8 cellular contexts compared by ENCODE assay signal in genomic region chr5:177390363-177391300, GRCh38. TPM values are rescaled to one million over a fixed set of nuclear protein-coding genes. Genes with fewer than 3 reads are reported as not detected.
DNase-seq lines count a peak whose midpoint lies in the region; ATAC-seq and TF ChIP-seq lines count a peak whose summit lies in the region.

No MANE protein-coding gene starts in this region.

- ATAC-seq in SK-N-SH treated with all-trans-retinoic acid at 6 μM for 48 hours, result peak; percentile 96
- ATAC-seq in Right ventricle myocardium inferior, result peak; percentile 83

- intact Hi-C loops in Right ventricle myocardium inferior (cut with DNase I), result loop anchor here (1.0 kb wide), 2 partner anchors 64 to 110 kb away; no protein-coding TSS in a partner anchor
- intact Hi-C loops in prostate gland (cut with DNase I), result loop anchor here (2.0 to 5.0 kb wide), 2 partner anchors 64 to 112 kb away; no protein-coding TSS in a partner anchor
- intact Hi-C loops in uterus (cut with DNase I; ENCODE audit: low total_unique reads), result no loop called here

- H3K4me1 ChIP-seq in prostate gland (replicated peaks) (no peaks in the 10 kb centered on the region), uterus (no peaks in the 10 kb centered on the region)

- DNase-seq in DMS153 (lab: John Stamatoyannopoulos, UW) (peak; percentile 58), H4 (ENCODE audit: low spot score) (peak; percentile 93), NB4 (ENCODE audit: low read depth) (peak; percentile 86), Right ventricle myocardium inferior (ENCODE audit: missing footprints) (peak; percentile 79), prostate gland (ENCODE audit: low spot score) (peak; percentile 82), uterus (peak; percentile 80 to 81)
- peak; percentile 85 for DNase-seq in activated naive CD4-positive, alpha-beta T cell treated with anti-CD3 and anti-CD28 coated beads, Interleukin-2, amount 50 U/mL, for 16 hours

- no peak for TF ChIP-seq POLR2A in NB4 (IDR thresholded peaks at IDR 0.05; ENCODE audit: extremely low read depth, insufficient read length)
- no peak for TF ChIP-seq POLR2A in prostate gland (IDR thresholded peaks at IDR 0.05)
- no peak for TF ChIP-seq POLR2A in uterus (IDR thresholded peaks at IDR 0.05)

- WGBS in prostate gland, result 22% methylated on average over 13 of the region's 13 CpGs

- TF ChIP-seq CTCF in NB4 (IDR thresholded peaks at IDR 0.05; ENCODE audit: low read depth, low read length) (peak; percentile 90), prostate gland (IDR thresholded peaks at IDR 0.05) (peak; percentile 96 to 99 (median 97)), uterus (IDR thresholded peaks at IDR 0.05) (peak; percentile 95 to 97 (median 96))

- H3K9me3 ChIP-seq in prostate gland, result no peaks in the 10 kb centered on the region
- H3K9me3 ChIP-seq in uterus, result no peaks in the 10 kb centered on the region

- no peaks in the 10 kb centered on the region for H3K27me3 ChIP-seq in prostate gland (replicated peaks; ENCODE audit: insufficient read depth)
- H3K27me3 ChIP-seq in uterus, result no peaks in the 10 kb centered on the region

- H3K36me3 ChIP-seq in prostate gland (no peaks in the 10 kb centered on the region), uterus (no peaks in the 10 kb centered on the region)

- H3K4me3 ChIP-seq in NB4 (ENCODE audit: low read depth, low read length) (no peak overlapping the region), prostate gland (no peak overlapping the region), uterus (no peak overlapping the region)

- H3K27ac ChIP-seq in prostate gland (peak overlapping the region; percentile 58 to 64), uterus (no peak overlapping the region)

TF ChIP-seq in SK-N-SH treated with all-trans-retinoic acid at 6 μM for 48 hours, 23 proteins besides CTCF, POLR2A, EP300 and RAD21:
- TF ChIP-seq ZNF70 (CRISPR knock-in tag; IDR thresholded peaks at IDR 0.05) (peak; percentile 79), BACH2 (CRISPR knock-in tag; IDR thresholded peaks at IDR 0.05; ENCODE audit: borderline replicate concordance) (no peak), ISL1 (CRISPR knock-in tag; IDR thresholded peaks at IDR 0.05) (no peak), CSRNP3 (CRISPR knock-in tag; IDR thresholded peaks at IDR 0.05) (no peak), CSDC2 (CRISPR knock-in tag; IDR thresholded peaks at IDR 0.05) (no peak), OSR1 (CRISPR knock-in tag; IDR thresholded peaks at IDR 0.05) (no peak), SNAI2 (CRISPR knock-in tag; IDR thresholded peaks at IDR 0.05) (no peak)

RNA-seq across cellular contexts. Expression of gene SLC34A1, which starts 6.4 kb away (rescaled TPM):
- not detected in 2 replicates for total RNA-seq in H4 (2014; rRNA removed; shearing (Covaris generic))
- not detected for total RNA-seq in Right ventricle myocardium inferior
- not detected for total RNA-seq in prostate gland
- not detected for total RNA-seq in uterus

RNA-seq across cellular contexts. Expression of gene PFN3, which starts 9.8 kb away (rescaled TPM):
- not detected in 2 replicates for total RNA-seq in H4 (2014; rRNA removed; shearing (Covaris generic))
- total RNA-seq in Right ventricle myocardium inferior (not detected), prostate gland (not detected), uterus (not detected)

RNA-seq across cellular contexts. Expression of gene F12, which starts 18.7 kb away (rescaled TPM):
- total RNA-seq in H4 (2014; rRNA removed; shearing (Covaris generic)), result 5.8 and 7.3 TPM in 2 replicates
- not detected for total RNA-seq in Right ventricle myocardium inferior
- total RNA-seq in prostate gland, result 1 to 10 TPM in 1 of 2 donors, under 1 TPM in 1; 0.74 to 2.6 TPM
- total RNA-seq in uterus, result 1 to 10 TPM in 1 of 4 donors, not detected in 3; 7.6 TPM

RNA-seq across cellular contexts. Expression of gene RGS14, which starts 32.9 kb away (rescaled TPM):
- 26.2 and 28.1 TPM in 2 replicates for total RNA-seq in H4 (2014; rRNA removed; shearing (Covaris generic))
- total RNA-seq in Right ventricle myocardium inferior (3.9 TPM), prostate gland (10 to 100 TPM; 13.3 to 24.2 TPM), uterus (10 to 100 TPM in 3 of 4 donors, 1 to 10 TPM in 1; 1.5 to 25.6 (median 13.6) TPM)

RNA-seq across cellular contexts. Expression of gene GRK6, which starts 35.8 kb away (rescaled TPM):
- total RNA-seq in H4 (2014; rRNA removed; shearing (Covaris generic)), result 37.7 and 51.9 TPM in 2 replicates
- total RNA-seq in Right ventricle myocardium inferior, result 18.1 TPM
- total RNA-seq in prostate gland, result 10 to 100 TPM; 28.6 to 32.4 TPM
- total RNA-seq in uterus, result 10 to 100 TPM; 16.4 to 29.8 (median 20.9) TPM

Comparison
In these comparisons a context has a peak if more than half of its experiments do, and no peak if none do; other contexts are left out.
1. H3K27ac ChIP-seq: peak in prostate gland (2 of 2); none in uterus (0 of 2).
2. Peak in every context shown above with its lines, with median percentiles within 50 percentile points of each other: DNase-seq and CTCF ChIP-seq.